ENCODE assay signal across 19 cellular contexts in the genomic region with DNA sequence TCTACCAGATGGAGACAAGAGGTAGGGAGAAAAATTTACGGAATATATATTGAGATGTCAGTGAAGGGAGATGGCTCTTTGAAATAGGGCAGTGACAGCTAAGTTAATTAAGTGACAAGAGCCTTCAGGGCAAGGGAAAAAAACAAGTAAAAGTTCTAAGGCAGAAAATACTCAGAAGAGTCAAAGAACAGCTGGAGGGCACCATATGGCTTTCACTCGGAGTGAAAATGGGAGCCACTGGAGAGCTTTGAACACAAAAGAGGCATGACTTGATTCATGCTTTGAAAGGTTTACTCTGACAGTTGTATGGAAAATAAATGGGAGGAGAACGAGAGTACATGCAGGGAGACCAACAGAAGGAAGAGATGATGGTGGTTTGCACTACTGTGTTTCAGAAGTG.
"Had no signal": no experiment of that assay in that cellular context is flagged by ENCODE, and none has a peak within 500 bp of the region (broad histone marks: within the 10 kb centered on the region; RNA-seq: fewer than 3 reads in every experiment).

No MANE protein-coding gene starts in this region.

- DNase-seq: activated CD4-positive, alpha-beta T cell treated with anti-CD3 and anti-CD28 coated beads, Interleukin-2, amount 10 ng/mL, durations not matched to agents 7 days and 5 days; activated CD8-positive, alpha-beta memory T cell treated with anti-CD3 and anti-CD28 coated beads, Interleukin-2, amount 10 ng/mL, durations not matched to agents 7 days and 5 days; activated CD8-positive, alpha-beta T cell treated with anti-CD3 and anti-CD28 coated beads for 36 hours; activated gamma-delta T cell; activated naive CD4-positive, alpha-beta T cell treated with anti-CD3 and anti-CD28 coated beads, Interleukin-2, amount 50 U/mL, for 16 hours; activated naive CD8-positive, alpha-beta T cell treated with anti-CD3 and anti-CD28 coated beads, Interleukin-2, amount 50 U/mL, for 24 hours; activated T-cell treated with anti-CD3 and anti-CD28 coated beads for 4 hours; cerebellar nuclear complex; cortex of kidney; left colon; lower lobe of right lung; naive B cell; ovary; right cardiac atrium; stimulated activated CD4-positive, alpha-beta T cell treated with anti-CD3 and anti-CD28 coated beads, Interleukin-4, amount 100 ng/mL, for 24 hours; stimulated activated naive CD4-positive, alpha-beta T cell treated with Interleukin-2 at 50 U/mL for 16 hours; upper lobe of left lung had no signal

- H3K4me3 Mint-ChIP-seq: activated CD4-positive, alpha-beta T cell treated with anti-CD3 and anti-CD28 coated beads, Interleukin-2, amount 10 ng/mL, durations not matched to agents 7 days and 5 days; activated CD8-positive, alpha-beta memory T cell treated with anti-CD3 and anti-CD28 coated beads, Interleukin-2, amount 10 ng/mL, durations not matched to agents 7 days and 5 days; activated CD8-positive, alpha-beta T cell treated with anti-CD3 and anti-CD28 coated beads for 36 hours; activated naive CD8-positive, alpha-beta T cell treated with anti-CD3 and anti-CD28 coated beads, Interleukin-2, amount 50 U/mL, for 24 hours; T-helper 2 cell treated with Interferon-gamma antibody and Interleukin-4, amounts not matched to agents 5 μg/mL and 100 μg/mL, for 36 hours had no signal

- H3K36me3 Mint-ChIP-seq: activated CD8-positive, alpha-beta memory T cell treated with anti-CD3 and anti-CD28 coated beads, Interleukin-2, amount 10 ng/mL, durations not matched to agents 7 days and 5 days; naive B cell had no signal

- H3K4me1 Mint-ChIP-seq: activated CD4-positive, alpha-beta T cell treated with anti-CD3 and anti-CD28 coated beads, Interleukin-2, amount 10 ng/mL, durations not matched to agents 7 days and 5 days; activated CD8-positive, alpha-beta memory T cell treated with anti-CD3 and anti-CD28 coated beads, Interleukin-2, amount 10 ng/mL, durations not matched to agents 7 days and 5 days; activated naive CD8-positive, alpha-beta T cell treated with anti-CD3 and anti-CD28 coated beads, Interleukin-2, amount 50 U/mL, for 24 hours; naive B cell had no signal

- H3K27ac Mint-ChIP-seq: activated CD4-positive, alpha-beta T cell treated with anti-CD3 and anti-CD28 coated beads, Interleukin-2, amount 10 ng/mL, durations not matched to agents 7 days and 5 days; activated CD8-positive, alpha-beta memory T cell treated with anti-CD3 and anti-CD28 coated beads, Interleukin-2, amount 10 ng/mL, durations not matched to agents 7 days and 5 days; activated CD8-positive, alpha-beta T cell treated with anti-CD3 and anti-CD28 coated beads for 36 hours; activated naive CD8-positive, alpha-beta T cell treated with anti-CD3 and anti-CD28 coated beads, Interleukin-2, amount 50 U/mL, for 24 hours; T-helper 2 cell treated with Interferon-gamma antibody and Interleukin-4, amounts not matched to agents 5 μg/mL and 100 μg/mL, for 36 hours had no signal

- ATAC-seq: activated CD4-positive, CD25-positive, alpha-beta regulatory T cell treated with anti-CD3 and anti-CD28 coated beads, Interleukin-2, amount 50 U/mL, for 24 hours; activated CD8-positive, alpha-beta memory T cell treated with anti-CD3 and anti-CD28 coated beads, Interleukin-2, amount 10 ng/mL, durations not matched to agents 7 days and 5 days; activated CD8-positive, alpha-beta T cell treated with anti-CD3 and anti-CD28 coated beads for 36 hours; activated naive CD8-positive, alpha-beta T cell treated with anti-CD3 and anti-CD28 coated beads, Interleukin-2, amount 50 U/mL, for 24 hours; left colon; lower lobe of right lung; right cardiac atrium had no signal

- H3K27me3 Mint-ChIP-seq: activated CD4-positive, alpha-beta T cell treated with anti-CD3 and anti-CD28 coated beads, Interleukin-2, amount 10 ng/mL, durations not matched to agents 7 days and 5 days; activated CD8-positive, alpha-beta memory T cell treated with anti-CD3 and anti-CD28 coated beads, Interleukin-2, amount 10 ng/mL, durations not matched to agents 7 days and 5 days; activated CD8-positive, alpha-beta T cell treated with anti-CD3 and anti-CD28 coated beads for 36 hours; activated naive CD8-positive, alpha-beta T cell treated with anti-CD3 and anti-CD28 coated beads, Interleukin-2, amount 50 U/mL, for 24 hours; naive B cell had no signal

- H3K9me3 Mint-ChIP-seq: activated CD8-positive, alpha-beta T cell treated with anti-CD3 and anti-CD28 coated beads for 36 hours had no signal
